Comparison of ENCODE assay signal across 1 cellular context in genomic region chr12:31773867-31774266, GRCh38.
TF ChIP-seq lines count a peak whose summit lies in the region.

No MANE protein-coding gene starts in this region.

TF ChIP-seq in IMR-90, 13 proteins besides CTCF, POLR2A, EP300 and RAD21 (continued from another document):
- TF ChIP-seq USF2 (IDR thresholded peaks at IDR 0.05; ENCODE audit: low read depth, low read length), result no peak
- TF ChIP-seq RFX5 (IDR thresholded peaks at IDR 0.05; ENCODE audit: low read depth, low read length), result no peak
